ENCODE assay signal across 12 cellular contexts in the genomic region with DNA sequence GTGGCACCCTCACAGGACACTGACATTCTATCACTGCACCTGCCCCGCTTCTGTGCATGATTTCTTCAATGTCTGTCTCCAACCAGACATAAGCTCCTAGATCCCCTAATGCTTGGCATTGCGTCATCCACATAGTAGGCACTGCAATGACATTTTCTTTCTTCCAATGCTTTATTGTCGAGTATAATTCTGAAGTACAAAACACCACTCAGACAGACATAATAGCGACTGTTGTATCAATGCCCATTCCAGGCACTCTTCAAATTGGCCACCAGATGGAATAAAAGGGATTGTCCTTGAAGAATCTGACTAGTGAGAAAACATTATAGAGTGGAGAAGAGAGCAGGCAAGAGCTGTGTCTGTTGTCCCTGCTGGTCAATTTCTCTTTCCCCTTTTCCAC.
DNase-seq lines count a peak whose midpoint lies in the region; ATAC-seq and TF ChIP-seq lines count a peak whose summit lies in the region.
"Had no signal": no experiment of that assay in that cellular context is flagged by ENCODE, and none has a peak within 500 bp of the region (broad histone marks: within the 10 kb centered on the region; RNA-seq: fewer than 3 reads in every experiment).

No MANE protein-coding gene starts in this region.

- H3K4me3 Mint-ChIP-seq in natural killer cell: no peak overlapping the region

- H3K9me3 ChIP-seq in BE2C (no peaks in the 10 kb centered on the region), RWPE2 (ENCODE audit: severe bottlenecking) (no peaks in the 10 kb centered on the region)
- H3K9me3 ChIP-seq: Caco-2, testis had no signal

- H3K4me1 Mint-ChIP-seq in natural killer cell: peaks cover 33 to 34% of the 10 kb centered on the region in 2 donors

- 0 out of 2 replicates have a peak, but pooled peaks cover 2% of the 10 kb centered on the region for H3K4me1 ChIP-seq in BE2C
- peaks cover 8% of the 10 kb centered on the region for H3K4me1 ChIP-seq in RWPE2 (ENCODE audit: insufficient read depth, poor library complexity, severe bottlenecking)
- H3K4me1 ChIP-seq: Caco-2 had no signal

- intact Hi-C loops in natural killer cell (cut with micrococcal nuclease): no loop called here

- TF ChIP-seq CTCF in BE2C (IDR thresholded peaks at IDR 0.05; ENCODE audit: low read depth, low read length) (peak; percentile 35), RWPE2 (IDR thresholded peaks at IDR 0.05; ENCODE audit: poor library complexity, severe bottlenecking) (peak; percentile 20), fibroblast of the aortic adventitia (IDR thresholded peaks at IDR 0.05; ENCODE audit: insufficient read depth, low read length) (peak; percentile 14), natural killer cell (IDR thresholded peaks at IDR 0.05) (no peak)

- H3K27ac ChIP-seq in RWPE2 (ENCODE audit: poor library complexity, severe bottlenecking): no peak overlapping the region
- H3K27ac ChIP-seq: testis had no signal

- H3K27ac Mint-ChIP-seq in natural killer cell: no peak overlapping the region

- H3K36me3 ChIP-seq in BE2C (no peaks in the 10 kb centered on the region), RWPE2 (ENCODE audit: low read depth) (no peaks in the 10 kb centered on the region)

- ATAC-seq in RWPE2 (ENCODE audit: low read depth) (no peak), GM18520 (IDR thresholded peaks at IDR 0.05; ENCODE audit: unreplicated experiment) (no peak), HG02588 (IDR thresholded peaks at IDR 0.05; ENCODE audit: unreplicated experiment) (no peak), natural killer cell (no peak)

- DNase-seq in BE2C (no peak), H4 (ENCODE audit: low spot score) (peak; percentile 12), RWPE2 (ENCODE audit: low spot score) (no peak), fibroblast of the aortic adventitia (ENCODE audit: low read depth) (no peak), natural killer cell (no peak)
- DNase-seq: activated naive CD4-positive, alpha-beta T cell treated with Interleukin-2 at 50 U/mL for 16 hours; Caco-2; caudate nucleus; erythroblast; testis had no signal

- H3K27me3 Mint-ChIP-seq in natural killer cell (ENCODE audit: low read depth in 2 of 2): peaks cover 8 to 11% of the 10 kb centered on the region in 2 donors

- H3K27me3 ChIP-seq in BE2C (no peaks in the 10 kb centered on the region), RWPE2 (ENCODE audit: insufficient read depth, poor library complexity, severe bottlenecking) (no peaks in the 10 kb centered on the region)
- H3K27me3 ChIP-seq: testis had no signal

- H3K9me3 Mint-ChIP-seq in natural killer cell: peaks cover 2 to 7% of the 10 kb centered on the region in 2 donors

- H3K4me3 ChIP-seq in BE2C (ENCODE audit: low read depth, low read length) (no peak overlapping the region), RWPE2 (ENCODE audit: severe bottlenecking) (no peak overlapping the region), fibroblast of the aortic adventitia (ENCODE audit: low read depth, low read length) (no peak overlapping the region)
- H3K4me3 ChIP-seq: testis had no signal

- peaks cover 11% of the 10 kb centered on the region for H3K36me3 Mint-ChIP-seq in natural killer cell
